In genomic region chr17:63444457-63444856, GRCh38 we compare ENCODE assay signal across 18 cellular contexts. TPM values are rescaled to one million over a fixed set of nuclear protein-coding genes. Genes with fewer than 3 reads are reported as not detected.
DNase-seq lines count a peak whose midpoint lies in the region; ATAC-seq and TF ChIP-seq lines count a peak whose summit lies in the region.
"Had no signal": no experiment of that assay in that cellular context is flagged by ENCODE, and none has a peak within 500 bp of the region (broad histone marks: within the 10 kb centered on the region; RNA-seq: fewer than 3 reads in every experiment).

No MANE protein-coding gene starts in this region.

- H3K4me1 Mint-ChIP-seq in CD4-positive, alpha-beta T cell (ENCODE audit: low read depth) = peaks cover 49% of the 10 kb centered on the region
- peaks cover 13 to 26% (median 17%) of the 10 kb centered on the region in 3 donors for H3K4me1 Mint-ChIP-seq in IgD-negative memory B cell
- peaks cover 43% of the 10 kb centered on the region for H3K4me1 Mint-ChIP-seq in neural progenitor cell

- no peak overlapping the region for H2BK15ac ChIP-seq in mesenchymal stem cell (ENCODE audit: low read depth, poor library complexity, severe bottlenecking)

- H3K14ac ChIP-seq in mesenchymal stem cell (ENCODE audit: low read length in 2 of 2) = no peak overlapping the region

- H2BK12ac ChIP-seq in mesenchymal stem cell (ENCODE audit: low read length in 2 of 2) = no peak overlapping the region

- peak overlapping the region; percentile 90 for H3K4me3 Mint-ChIP-seq in CD4-positive, alpha-beta T cell
- peak overlapping the region; percentile 5 to 90 (median 66) for H3K4me3 Mint-ChIP-seq in IgD-negative memory B cell
- H3K4me3 Mint-ChIP-seq in neural progenitor cell = peak overlapping the region; percentile 85

- H3K79me1 ChIP-seq in mesenchymal stem cell (replicated peaks; ENCODE audit: low read length, poor library complexity, severe bottlenecking) = peaks cover 5% of the 10 kb centered on the region

- peaks cover 5% of the 10 kb centered on the region for H4K20me1 ChIP-seq in neural progenitor cell (ENCODE audit: low read depth)

- H3K27ac ChIP-seq in CD4-positive, alpha-beta T cell (ENCODE audit: low read depth, low read length) = no peak overlapping the region
- H3K27ac ChIP-seq in duodenal mucosa (ENCODE audit: low read depth, low read length) (no peak overlapping the region), neural progenitor cell (no peak overlapping the region), lower lobe of right lung (no peak overlapping the region), mesenchymal stem cell (ENCODE audit: low read length, poor library complexity, severe bottlenecking) (no peak overlapping the region)
- H3K27ac ChIP-seq: foreskin keratinocyte had no signal

- H3K79me2 ChIP-seq in neural progenitor cell (ENCODE audit: low read depth) = no peaks in the 10 kb centered on the region

- WGBS in mesenchymal stem cell = 97% methylated on average over 2 of the region's 3 CpGs

- H3K9ac ChIP-seq in duodenal mucosa (ENCODE audit: low read depth in 1 of 2, low read length in 2 of 2) (peak overlapping the region in 1 of 2 donors; percentile 18), neural progenitor cell (no peak overlapping the region), mesenchymal stem cell (ENCODE audit: low read length) (no peak overlapping the region)

- no peak overlapping the region for H3K4ac ChIP-seq in mesenchymal stem cell (ENCODE audit: low read depth in 1 of 2, low read length in 2 of 2)

- no peaks in the 10 kb centered on the region for H3K9me3 Mint-ChIP-seq in CD4-positive, alpha-beta T cell
- no peaks in the 10 kb centered on the region for H3K9me3 Mint-ChIP-seq in IgD-negative memory B cell
- no peaks in the 10 kb centered on the region for H3K9me3 Mint-ChIP-seq in neural progenitor cell

- no peak overlapping the region for H2BK120ac ChIP-seq in mesenchymal stem cell (ENCODE audit: low read depth, low read length)

- no peak overlapping the region for H3K18ac ChIP-seq in mesenchymal stem cell (ENCODE audit: low read depth in 1 of 2, low read length in 2 of 2)

- H3K4me3 ChIP-seq in duodenal mucosa (ENCODE audit: low read depth in 1 of 2, low read length in 2 of 2) = peak overlapping the region; percentile 70 to 77
- no peak overlapping the region for H3K4me3 ChIP-seq in neural progenitor cell
- H3K4me3 ChIP-seq in lower lobe of right lung = no peak overlapping the region
- peak overlapping the region in 1 of 2 experiments; percentile 82 for H3K4me3 ChIP-seq in mesenchymal stem cell (ENCODE audit: insufficient read depth in 1 of 2, low read depth in 1 of 2, low read length in 2 of 2)

- no peak overlapping the region for H3K23ac ChIP-seq in mesenchymal stem cell (ENCODE audit: low read length in 2 of 2)

- POLR2A ChIA-PET in CD4-positive, alpha-beta T cell (lab: Charles Lee) = interaction anchor here (0.7 to 1.5 kb wide), 4 partner anchors 13 to 199 kb away, joined by 3 to 7 read pairs (median 4); no protein-coding TSS in a partner anchor

- peak overlapping the region; percentile 85 for H3K27ac Mint-ChIP-seq in CD4-positive, alpha-beta T cell
- H3K27ac Mint-ChIP-seq in IgD-negative memory B cell (peak overlapping the region in 2 of 3 donors; percentile 76 to 92), neural progenitor cell (no peak overlapping the region)
- H3K27ac Mint-ChIP-seq: H9 had no signal

- H3K9me3 ChIP-seq in CD4-positive, alpha-beta T cell (ENCODE audit: control insufficient read depth, low read length) = no peaks in the 10 kb centered on the region
- H3K9me3 ChIP-seq in duodenal mucosa (ENCODE audit: control insufficient read depth in 1 of 2, low read length in 2 of 2) (no peaks in the 10 kb centered on the region), neural progenitor cell (ENCODE audit: low read depth) (no peaks in the 10 kb centered on the region), lower lobe of right lung (no peaks in the 10 kb centered on the region), mesenchymal stem cell (ENCODE audit: control insufficient read depth, low read length) (no peaks in the 10 kb centered on the region)

- H3K36me3 Mint-ChIP-seq in CD4-positive, alpha-beta T cell (ENCODE audit: low read depth) = no peaks in the 10 kb centered on the region
- H3K36me3 Mint-ChIP-seq in IgD-negative memory B cell (no peaks in the 10 kb centered on the region), neural progenitor cell (no peaks in the 10 kb centered on the region)

- H4K91ac ChIP-seq in mesenchymal stem cell (ENCODE audit: low read length) = no peak overlapping the region

- no peak for ATAC-seq in CD4-positive, alpha-beta T cell (ENCODE audit: poor library complexity)
- ATAC-seq in lower lobe of right lung = no peak
- ATAC-seq: foreskin keratinocyte had no signal

- peaks cover 10% of the 10 kb centered on the region for H3F3A ChIP-seq in neural progenitor cell (ENCODE audit: low read depth)

- H3K27me3 Mint-ChIP-seq in CD4-positive, alpha-beta T cell = peaks cover 3% of the 10 kb centered on the region
- H3K27me3 Mint-ChIP-seq in IgD-negative memory B cell (no peaks in the 10 kb centered on the region), neural progenitor cell (ENCODE audit: insufficient read depth, low read depth) (peaks cover 15% of the 10 kb centered on the region)

- DNase-seq in CD4-positive, alpha-beta T cell = no peak
- DNase-seq in neural progenitor cell (ENCODE audit: low spot score) (no peak), lower lobe of right lung (no peak), mesenchymal stem cell (no peak), hypothalamus (lab: John Stamatoyannopoulos, UW) (no peak)
- no peak for DNase-seq in stimulated activated CD4-positive, alpha-beta T cell treated with anti-CD3 and anti-CD28 coated beads, Interleukin-1b, Interleukin-23, amount 100 ng/mL, for 48 hours
- DNase-seq: activated naive CD4-positive, alpha-beta T cell treated with Interleukin-2 at 50 U/mL for 16 hours; C1 segment of cervical spinal cord; foreskin keratinocyte; H9; IMR-90; NCI-H1092 treated with DMSO at 0.1 percent for 48 hours; occipital lobe; SIG-M5; stimulated activated naive CD4-positive, alpha-beta T cell treated with Interleukin-2 at 50 U/mL for 16 hours had no signal

- H3K4me2 ChIP-seq in neural progenitor cell = no peak overlapping the region
- no peak overlapping the region for H3K4me2 ChIP-seq in mesenchymal stem cell (ENCODE audit: low read length, poor library complexity, severe bottlenecking)

- H2AFZ ChIP-seq in neural progenitor cell (replicated peaks) (no peak overlapping the region), mesenchymal stem cell (ENCODE audit: low read depth, low read length) (no peak overlapping the region)

- peaks cover 28 to 46% of the 10 kb centered on the region in 2 donors for H3K4me1 ChIP-seq in duodenal mucosa (ENCODE audit: control insufficient read depth in 1 of 2, insufficient read depth in 2 of 2, low read length in 2 of 2)
- peaks cover 3% of the 10 kb centered on the region for H3K4me1 ChIP-seq in neural progenitor cell
- peaks cover 56% of the 10 kb centered on the region for H3K4me1 ChIP-seq in lower lobe of right lung
- peaks cover 26% of the 10 kb centered on the region for H3K4me1 ChIP-seq in mesenchymal stem cell (ENCODE audit: control insufficient read depth, insufficient read depth, low read depth, low read length)

- no peak overlapping the region for H2AK5ac ChIP-seq in mesenchymal stem cell (ENCODE audit: low read length, severe bottlenecking)

- H3K36me3 ChIP-seq in duodenal mucosa (ENCODE audit: control insufficient read depth in 1 of 2, insufficient read depth in 2 of 2, low read length in 2 of 2) = peaks cover 0 to 5% of the 10 kb centered on the region in 2 donors
- no peaks in the 10 kb centered on the region for H3K36me3 ChIP-seq in neural progenitor cell
- H3K36me3 ChIP-seq in lower lobe of right lung = no peaks in the 10 kb centered on the region
- no peaks in the 10 kb centered on the region for H3K36me3 ChIP-seq in mesenchymal stem cell (ENCODE audit: control insufficient read depth in 1 of 2, insufficient read depth in 2 of 2, low read depth in 1 of 2, low read length in 2 of 2)

- CTCF ChIA-PET in CD4-positive, alpha-beta T cell (lab: Charles Lee) = interaction anchor here (0.8 to 5.5 kb wide), 4 partner anchors 9 to 177 kb away, joined by 3 to 23 read pairs (median 7); partner anchors contain the start of gene MAP3K3

- H4K8ac ChIP-seq in mesenchymal stem cell (ENCODE audit: low read length) = no peak overlapping the region

- H3K27me3 ChIP-seq in CD4-positive, alpha-beta T cell (ENCODE audit: control insufficient read depth, insufficient read depth, low read length) = no peaks in the 10 kb centered on the region
- H3K27me3 ChIP-seq in duodenal mucosa (ENCODE audit: control insufficient read depth in 1 of 2, insufficient read depth in 2 of 2, low read length in 2 of 2) (no peaks in the 10 kb centered on the region), neural progenitor cell (peaks cover 37% of the 10 kb centered on the region), lower lobe of right lung (ENCODE audit: low read depth) (no peaks in the 10 kb centered on the region), mesenchymal stem cell (ENCODE audit: control insufficient read depth in 1 of 2, insufficient read depth in 1 of 2, low read length in 2 of 2) (no peaks in the 10 kb centered on the region)
- H3K27me3 ChIP-seq: foreskin keratinocyte had no signal

- no peak for TF ChIP-seq CTCF in CD4-positive, alpha-beta T cell (IDR thresholded peaks at IDR 0.05)
- no peak for TF ChIP-seq CTCF in neural progenitor cell (IDR thresholded peaks at IDR 0.05)
- no peak for TF ChIP-seq CTCF in lower lobe of right lung (IDR thresholded peaks at IDR 0.05)

- H2BK5ac ChIP-seq in mesenchymal stem cell (ENCODE audit: low read depth, low read length, poor library complexity, severe bottlenecking) = no peak overlapping the region

- intact Hi-C loops in CD4-positive, alpha-beta T cell (cut with DNase I, micrococcal nuclease) = loop anchor here in 1 of 2 experiments (5.0 kb wide), 2 partner anchors 33 to 103 kb away; partner anchors contain the start of gene ACE
- intact Hi-C loops in lower lobe of right lung (cut with DNase I) = no loop called here

RNA-seq across cellular contexts. Expression of gene CYB561, which starts 1.6 kb away (rescaled TPM):
- total RNA-seq in CD4-positive, alpha-beta T cell = 10 to 100 TPM; 17.4 to 18.1 TPM
- 1.5 TPM for polyA plus RNA-seq in IgD-negative memory B cell
- 4.2 and 7.7 TPM in 2 replicates for total RNA-seq in neural progenitor cell (ENCODE audit: low replicate concordance)
- 49.9 TPM for total RNA-seq in lower lobe of right lung
- polyA plus RNA-seq in mesenchymal stem cell (2013, experiment 1 of 2) = 14.4 TPM
- polyA plus RNA-seq in mesenchymal stem cell (2013, experiment 2 of 2) = 15.1 TPM

RNA-seq across cellular contexts. Expression of gene ACE, which starts 32.4 kb away (rescaled TPM):
- 10 to 100 TPM in 1 of 2 experiments, 1 to 10 TPM in 1; 7.4 to 10.2 TPM for total RNA-seq in CD4-positive, alpha-beta T cell
- 2.0 TPM for polyA plus RNA-seq in IgD-negative memory B cell
- total RNA-seq in neural progenitor cell (ENCODE audit: low replicate concordance) = 0.22 TPM in 1 of 2 replicates, not detected in the other
- 90.7 TPM for total RNA-seq in lower lobe of right lung
- 1.8 TPM for polyA plus RNA-seq in mesenchymal stem cell (2013, experiment 1 of 2)
- polyA plus RNA-seq in mesenchymal stem cell (2013, experiment 2 of 2) = 1.8 TPM
- total RNA-seq: bronchial epithelial cell had no signal

Comparison
In these comparisons a context has a peak if more than half of its experiments do, and no peak if none do; other contexts are left out.
1. H3K4me3 ChIP-seq: peak in duodenal mucosa (2 of 2); none in neural progenitor cell (single experiment) and lower lobe of right lung (single experiment).
2. Peak in every context shown above with its lines, with median percentiles within 50 percentile points of each other: H3K4me3 Mint-ChIP-seq.